ENCODE assay signal across 23 cellular contexts in genomic region chr5:1806199-1806598, GRCh38.
"Had no signal": no experiment of that assay in that cellular context is flagged by ENCODE, and none has a peak within 500 bp of the region (broad histone marks: within the 10 kb centered on the region; RNA-seq: fewer than 3 reads in every experiment).

No MANE protein-coding gene starts in this region.

- H3K27me3 ChIP-seq: SJSA1 had no signal

- H3K4me3 ChIP-seq: SJSA1, SK-N-MC had no signal

- DNase-seq: Karpas-422, KG1, MM.1S, NCI-H1092 treated with DMSO at 0.1 percent for 48 hours, NCI-H1436, NCI-H187, NCI-H2029, NCI-H2081 treated with DMSO at 0.1 percent for 48 hours, NCI-H2171, NCI-H226, NCI-H446, NCI-H510A, NCI-H524 treated with DMSO at 0.1 percent for 48 hours, NCI-H69, NCI-H774, Right ventricle myocardium superior, RPMI8226, SIG-M5 had no signal

- H3K9me3 ChIP-seq: SJSA1 had no signal

- FAIRE-seq: HTR-8/SVneo, RCC 7860 had no signal

- H3K27ac ChIP-seq: HL-60, SJSA1, SK-N-MC had no signal
